In genomic region chr3:18713576-18713951, GRCh38 we compare ENCODE assay signal across 1 cellular context.
TF ChIP-seq lines count a peak whose summit lies in the region.

No MANE protein-coding gene starts in this region.

TF ChIP-seq in HepG2, 621 proteins besides CTCF, POLR2A, EP300 and RAD21:
- TF ChIP-seq ZNF589 (CRISPR knock-in tag; conservative IDR thresholded peaks at IDR 0.05), result no peak
- peak; percentile 68 for TF ChIP-seq ATF7 (IDR thresholded peaks at IDR 0.05)
- no peak for TF ChIP-seq ATF7 (CRISPR knock-in tag; IDR thresholded peaks at IDR 0.05)
